In genomic region chr5:55226934-55227737, GRCh38 we compare ENCODE assay signal across 1 cellular context.
A peak's percentile ranks its signal among the peaks of the same experiment; 100 is the strongest.
TF ChIP-seq lines count a peak whose summit lies in the region.

TSS of gene MCIDAS (minus strand) at chr5:55227315. CDS start at chr5:55227138, 177 bp downstream.

TF ChIP-seq in HEK293, 187 proteins besides CTCF, POLR2A, EP300 and RAD21 (continued from another document and continues in another):
- TF ChIP-seq, protein P1, sequence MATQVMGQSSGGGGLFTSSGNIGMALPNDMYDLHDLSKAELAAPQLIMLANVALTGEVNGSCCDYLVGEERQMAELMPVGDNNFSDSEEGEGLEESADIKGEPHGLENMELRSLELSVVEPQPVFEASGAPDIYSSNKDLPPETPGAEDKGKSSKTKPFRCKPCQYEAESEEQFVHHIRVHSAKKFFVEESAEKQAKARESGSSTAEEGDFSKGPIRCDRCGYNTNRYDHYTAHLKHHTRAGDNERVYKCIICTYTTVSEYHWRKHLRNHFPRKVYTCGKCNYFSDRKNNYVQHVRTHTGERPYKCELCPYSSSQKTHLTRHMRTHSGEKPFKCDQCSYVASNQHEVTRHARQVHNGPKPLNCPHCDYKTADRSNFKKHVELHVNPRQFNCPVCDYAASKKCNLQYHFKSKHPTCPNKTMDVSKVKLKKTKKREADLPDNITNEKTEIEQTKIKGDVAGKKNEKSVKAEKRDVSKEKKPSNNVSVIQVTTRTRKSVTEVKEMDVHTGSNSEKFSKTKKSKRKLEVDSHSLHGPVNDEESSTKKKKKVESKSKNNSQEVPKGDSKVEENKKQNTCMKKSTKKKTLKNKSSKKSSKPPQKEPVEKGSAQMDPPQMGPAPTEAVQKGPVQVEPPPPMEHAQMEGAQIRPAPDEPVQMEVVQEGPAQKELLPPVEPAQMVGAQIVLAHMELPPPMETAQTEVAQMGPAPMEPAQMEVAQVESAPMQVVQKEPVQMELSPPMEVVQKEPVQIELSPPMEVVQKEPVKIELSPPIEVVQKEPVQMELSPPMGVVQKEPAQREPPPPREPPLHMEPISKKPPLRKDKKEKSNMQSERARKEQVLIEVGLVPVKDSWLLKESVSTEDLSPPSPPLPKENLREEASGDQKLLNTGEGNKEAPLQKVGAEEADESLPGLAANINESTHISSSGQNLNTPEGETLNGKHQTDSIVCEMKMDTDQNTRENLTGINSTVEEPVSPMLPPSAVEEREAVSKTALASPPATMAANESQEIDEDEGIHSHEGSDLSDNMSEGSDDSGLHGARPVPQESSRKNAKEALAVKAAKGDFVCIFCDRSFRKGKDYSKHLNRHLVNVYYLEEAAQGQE (tag by site-specific recombination; IDR thresholded peaks at IDR 0.05) = no peak
- TF ChIP-seq ZNF692 (tag by site-specific recombination; IDR thresholded peaks at IDR 0.05) = 0 out of 2 replicates have a peak, but pooled peaks have one; percentile 11
- no peak for TF ChIP-seq ZNF664 (tag by site-specific recombination; IDR thresholded peaks at IDR 0.05)
- TF ChIP-seq, protein P2, sequence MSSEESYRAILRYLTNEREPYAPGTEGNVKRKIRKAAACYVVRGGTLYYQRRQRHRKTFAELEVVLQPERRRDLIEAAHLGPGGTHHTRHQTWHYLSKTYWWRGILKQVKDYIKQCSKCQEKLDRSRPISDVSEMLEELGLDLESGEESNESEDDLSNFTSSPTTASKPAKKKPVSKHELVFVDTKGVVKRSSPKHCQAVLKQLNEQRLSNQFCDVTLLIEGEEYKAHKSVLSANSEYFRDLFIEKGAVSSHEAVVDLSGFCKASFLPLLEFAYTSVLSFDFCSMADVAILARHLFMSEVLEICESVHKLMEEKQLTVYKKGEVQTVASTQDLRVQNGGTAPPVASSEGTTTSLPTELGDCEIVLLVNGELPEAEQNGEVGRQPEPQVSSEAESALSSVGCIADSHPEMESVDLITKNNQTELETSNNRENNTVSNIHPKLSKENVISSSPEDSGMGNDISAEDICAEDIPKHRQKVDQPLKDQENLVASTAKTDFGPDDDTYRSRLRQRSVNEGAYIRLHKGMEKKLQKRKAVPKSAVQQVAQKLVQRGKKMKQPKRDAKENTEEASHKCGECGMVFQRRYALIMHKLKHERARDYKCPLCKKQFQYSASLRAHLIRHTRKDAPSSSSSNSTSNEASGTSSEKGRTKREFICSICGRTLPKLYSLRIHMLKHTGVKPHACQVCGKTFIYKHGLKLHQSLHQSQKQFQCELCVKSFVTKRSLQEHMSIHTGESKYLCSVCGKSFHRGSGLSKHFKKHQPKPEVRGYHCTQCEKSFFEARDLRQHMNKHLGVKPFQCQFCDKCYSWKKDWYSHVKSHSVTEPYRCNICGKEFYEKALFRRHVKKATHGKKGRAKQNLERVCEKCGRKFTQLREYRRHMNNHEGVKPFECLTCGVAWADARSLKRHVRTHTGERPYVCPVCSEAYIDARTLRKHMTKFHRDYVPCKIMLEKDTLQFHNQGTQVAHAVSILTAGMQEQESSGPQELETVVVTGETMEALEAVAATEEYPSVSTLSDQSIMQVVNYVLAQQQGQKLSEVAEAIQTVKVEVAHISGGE (tag by site-specific recombination; conservative IDR thresholded peaks at IDR 0.05; ENCODE audit: low read depth) = no peak; the same call in 1 of the 2 replicates
- TF ChIP-seq ZSCAN30 (tag by site-specific recombination; IDR thresholded peaks at IDR 0.05) = 0 out of 2 replicates have a peak, but pooled peaks have one; percentile 17
- TF ChIP-seq, protein P3, sequence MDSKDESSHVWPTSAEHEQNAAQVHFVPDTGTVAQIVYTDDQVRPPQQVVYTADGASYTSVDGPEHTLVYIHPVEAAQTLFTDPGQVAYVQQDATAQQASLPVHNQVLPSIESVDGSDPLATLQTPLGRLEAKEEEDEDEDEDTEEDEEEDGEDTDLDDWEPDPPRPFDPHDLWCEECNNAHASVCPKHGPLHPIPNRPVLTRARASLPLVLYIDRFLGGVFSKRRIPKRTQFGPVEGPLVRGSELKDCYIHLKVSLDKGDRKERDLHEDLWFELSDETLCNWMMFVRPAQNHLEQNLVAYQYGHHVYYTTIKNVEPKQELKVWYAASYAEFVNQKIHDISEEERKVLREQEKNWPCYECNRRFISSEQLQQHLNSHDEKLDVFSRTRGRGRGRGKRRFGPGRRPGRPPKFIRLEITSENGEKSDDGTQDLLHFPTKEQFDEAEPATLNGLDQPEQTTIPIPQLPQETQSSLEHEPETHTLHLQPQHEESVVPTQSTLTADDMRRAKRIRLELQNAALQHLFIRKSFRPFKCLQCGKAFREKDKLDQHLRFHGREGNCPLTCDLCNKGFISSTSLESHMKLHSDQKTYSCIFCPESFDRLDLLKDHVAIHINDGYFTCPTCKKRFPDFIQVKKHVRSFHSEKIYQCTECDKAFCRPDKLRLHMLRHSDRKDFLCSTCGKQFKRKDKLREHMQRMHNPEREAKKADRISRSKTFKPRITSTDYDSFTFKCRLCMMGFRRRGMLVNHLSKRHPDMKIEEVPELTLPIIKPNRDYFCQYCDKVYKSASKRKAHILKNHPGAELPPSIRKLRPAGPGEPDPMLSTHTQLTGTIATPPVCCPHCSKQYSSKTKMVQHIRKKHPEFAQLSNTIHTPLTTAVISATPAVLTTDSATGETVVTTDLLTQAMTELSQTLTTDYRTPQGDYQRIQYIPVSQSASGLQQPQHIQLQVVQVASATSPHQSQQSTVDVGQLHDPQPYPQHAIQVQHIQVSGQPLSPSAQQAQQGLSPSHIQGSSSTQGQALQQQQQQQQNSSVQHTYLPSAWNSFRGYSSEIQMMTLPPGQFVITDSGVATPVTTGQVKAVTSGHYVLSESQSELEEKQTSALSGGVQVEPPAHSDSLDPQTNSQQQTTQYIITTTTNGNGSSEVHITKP (tag by site-specific recombination; IDR thresholded peaks at IDR 0.05) = no peak
- TF ChIP-seq ELK4 (IDR thresholded peaks at IDR 0.05; ENCODE audit: borderline replicate concordance, low read depth, low read length) = no peak
- TF ChIP-seq INSM2 (tag by site-specific recombination; IDR thresholded peaks at IDR 0.05) = no peak
- TF ChIP-seq ZNF26 (tag by site-specific recombination; IDR thresholded peaks at IDR 0.05) = no peak
- TF ChIP-seq ZFP41 (tag by site-specific recombination; IDR thresholded peaks at IDR 0.05; ENCODE audit: borderline replicate concordance) = no peak
- TF ChIP-seq ZNF274 (IDR thresholded peaks at IDR 0.05; ENCODE audit: low read length) = no peak
- no peak for TF ChIP-seq ZNF274 (tag by site-specific recombination; IDR thresholded peaks at IDR 0.05; ENCODE audit: borderline replicate concordance)
- TF ChIP-seq ZNF2 (tag by site-specific recombination; IDR thresholded peaks at IDR 0.05) = peak; percentile 9; the same call in 1 of the 2 replicates
- TF ChIP-seq ZBTB48 (tag by site-specific recombination; IDR thresholded peaks at IDR 0.05) = peak; percentile 83; the same call in 1 of the 2 replicates
- no peak for TF ChIP-seq ZBTB7A (tag by site-specific recombination; IDR thresholded peaks at IDR 0.05; ENCODE audit: low read depth)
- no peak; the same call in 1 of the 2 replicates for TF ChIP-seq GLI2 (tag by site-specific recombination; IDR thresholded peaks at IDR 0.05; ENCODE audit: borderline replicate concordance, low read depth)
- peak; percentile 78 for TF ChIP-seq ZNF398 (tag by site-specific recombination; IDR thresholded peaks at IDR 0.05)
- TF ChIP-seq ZNF112 (tag by site-specific recombination; IDR thresholded peaks at IDR 0.05) = no peak
- no peak; the same call in 1 of the 2 replicates for TF ChIP-seq ZNF391 (tag by site-specific recombination; IDR thresholded peaks at IDR 0.05; ENCODE audit: borderline replicate concordance, low read depth)
- no peak for TF ChIP-seq ZNF202 (tag by site-specific recombination; IDR thresholded peaks at IDR 0.05; ENCODE audit: borderline replicate concordance)
- no peak for TF ChIP-seq ZNF529 (tag by site-specific recombination; IDR thresholded peaks at IDR 0.05; ENCODE audit: insufficient replicate concordance)
- no peak for TF ChIP-seq ZNF18 (tag by site-specific recombination; IDR thresholded peaks at IDR 0.05)
- TF ChIP-seq KLF10 (tag by site-specific recombination; IDR thresholded peaks at IDR 0.05) = no peak; the same call in 1 of the 2 replicates
- peak; percentile 68; the same call in 1 of the 2 replicates for TF ChIP-seq ZNF184 (tag by site-specific recombination; IDR thresholded peaks at IDR 0.05)
- TF ChIP-seq, protein P4, sequence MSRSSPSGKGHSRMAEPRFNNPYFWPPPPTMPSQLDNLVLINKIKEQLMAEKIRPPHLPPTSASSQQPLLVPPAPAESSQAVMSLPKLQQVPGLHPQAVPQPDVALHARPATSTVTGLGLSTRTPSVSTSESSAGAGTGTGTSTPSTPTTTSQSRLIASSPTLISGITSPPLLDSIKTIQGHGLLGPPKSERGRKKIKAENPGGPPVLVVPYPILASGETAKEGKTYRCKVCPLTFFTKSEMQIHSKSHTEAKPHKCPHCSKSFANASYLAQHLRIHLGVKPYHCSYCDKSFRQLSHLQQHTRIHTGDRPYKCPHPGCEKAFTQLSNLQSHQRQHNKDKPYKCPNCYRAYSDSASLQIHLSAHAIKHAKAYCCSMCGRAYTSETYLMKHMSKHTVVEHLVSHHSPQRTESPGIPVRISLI (tag by site-specific recombination; IDR thresholded peaks at IDR 0.05) = no peak
- 0 out of 2 replicates have a peak, but pooled peaks have one; percentile 55 for TF ChIP-seq ZNF792 (tag by site-specific recombination; IDR thresholded peaks at IDR 0.05)
- peak; percentile 94 for TF ChIP-seq ZBTB8A (tag by site-specific recombination; IDR thresholded peaks at IDR 0.05)
- no peak for TF ChIP-seq ZNF169 (tag by site-specific recombination; IDR thresholded peaks at IDR 0.05)
